In the genomic region with DNA sequence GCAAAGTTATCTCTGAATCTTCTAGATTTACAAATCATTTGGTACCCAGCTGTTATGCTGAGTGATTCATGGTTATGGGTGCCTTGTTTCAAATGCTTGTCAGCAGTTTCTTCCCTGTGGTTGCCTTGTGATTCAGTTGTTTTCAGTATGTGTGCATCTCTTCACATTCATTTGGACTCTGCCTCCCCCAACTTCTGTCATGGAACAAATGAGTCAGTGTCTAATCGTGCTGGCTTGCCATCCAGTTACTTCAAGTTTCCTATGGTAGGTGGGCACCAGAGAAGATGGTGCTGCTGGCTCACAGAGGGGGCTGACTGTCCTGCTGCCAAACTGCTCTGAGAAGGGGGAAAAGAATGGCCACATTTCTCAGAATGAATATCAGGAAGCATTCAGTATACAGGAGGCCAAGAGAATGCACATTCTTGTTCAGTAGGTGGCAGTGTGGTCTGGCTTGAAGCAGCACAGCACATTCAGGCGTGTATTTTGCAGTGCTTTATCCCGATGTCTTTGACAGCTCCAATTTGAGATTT, we compare ENCODE assay signal across 1 cellular context.
TF ChIP-seq lines count a peak whose summit lies in the region.

No MANE protein-coding gene starts in this region.

TF ChIP-seq in GM12878, 131 proteins besides CTCF, POLR2A, EP300 and RAD21:
- TF ChIP-seq, protein P1, sequence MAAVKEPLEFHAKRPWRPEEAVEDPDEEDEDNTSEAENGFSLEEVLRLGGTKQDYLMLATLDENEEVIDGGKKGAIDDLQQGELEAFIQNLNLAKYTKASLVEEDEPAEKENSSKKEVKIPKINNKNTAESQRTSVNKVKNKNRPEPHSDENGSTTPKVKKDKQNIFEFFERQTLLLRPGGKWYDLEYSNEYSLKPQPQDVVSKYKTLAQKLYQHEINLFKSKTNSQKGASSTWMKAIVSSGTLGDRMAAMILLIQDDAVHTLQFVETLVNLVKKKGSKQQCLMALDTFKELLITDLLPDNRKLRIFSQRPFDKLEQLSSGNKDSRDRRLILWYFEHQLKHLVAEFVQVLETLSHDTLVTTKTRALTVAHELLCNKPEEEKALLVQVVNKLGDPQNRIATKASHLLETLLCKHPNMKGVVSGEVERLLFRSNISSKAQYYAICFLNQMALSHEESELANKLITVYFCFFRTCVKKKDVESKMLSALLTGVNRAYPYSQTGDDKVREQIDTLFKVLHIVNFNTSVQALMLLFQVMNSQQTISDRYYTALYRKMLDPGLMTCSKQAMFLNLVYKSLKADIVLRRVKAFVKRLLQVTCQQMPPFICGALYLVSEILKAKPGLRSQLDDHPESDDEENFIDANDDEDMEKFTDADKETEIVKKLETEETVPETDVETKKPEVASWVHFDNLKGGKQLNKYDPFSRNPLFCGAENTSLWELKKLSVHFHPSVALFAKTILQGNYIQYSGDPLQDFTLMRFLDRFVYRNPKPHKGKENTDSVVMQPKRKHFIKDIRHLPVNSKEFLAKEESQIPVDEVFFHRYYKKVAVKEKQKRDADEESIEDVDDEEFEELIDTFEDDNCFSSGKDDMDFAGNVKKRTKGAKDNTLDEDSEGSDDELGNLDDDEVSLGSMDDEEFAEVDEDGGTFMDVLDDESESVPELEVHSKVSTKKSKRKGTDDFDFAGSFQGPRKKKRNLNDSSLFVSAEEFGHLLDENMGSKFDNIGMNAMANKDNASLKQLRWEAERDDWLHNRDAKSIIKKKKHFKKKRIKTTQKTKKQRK (IDR thresholded peaks at IDR 0.05; ENCODE audit: low read depth, low read length) = no peak
- TF ChIP-seq EED (IDR thresholded peaks at IDR 0.05; ENCODE audit: low read depth) = peak; percentile 49; the same call in 1 of the 2 replicates
- peak; percentile 56; the same call in 1 of the 2 replicates for TF ChIP-seq CREM (IDR thresholded peaks at IDR 0.05; ENCODE audit: low read depth)
- no peak for TF ChIP-seq POLR2AphosphoS5 (IDR thresholded peaks at IDR 0.05; ENCODE audit: low read length)
- TF ChIP-seq SMC3 (IDR thresholded peaks at IDR 0.05; ENCODE audit: borderline replicate concordance, low read length) = peak; percentile 44; the same call in 1 of the 2 replicates
- TF ChIP-seq, protein P2, sequence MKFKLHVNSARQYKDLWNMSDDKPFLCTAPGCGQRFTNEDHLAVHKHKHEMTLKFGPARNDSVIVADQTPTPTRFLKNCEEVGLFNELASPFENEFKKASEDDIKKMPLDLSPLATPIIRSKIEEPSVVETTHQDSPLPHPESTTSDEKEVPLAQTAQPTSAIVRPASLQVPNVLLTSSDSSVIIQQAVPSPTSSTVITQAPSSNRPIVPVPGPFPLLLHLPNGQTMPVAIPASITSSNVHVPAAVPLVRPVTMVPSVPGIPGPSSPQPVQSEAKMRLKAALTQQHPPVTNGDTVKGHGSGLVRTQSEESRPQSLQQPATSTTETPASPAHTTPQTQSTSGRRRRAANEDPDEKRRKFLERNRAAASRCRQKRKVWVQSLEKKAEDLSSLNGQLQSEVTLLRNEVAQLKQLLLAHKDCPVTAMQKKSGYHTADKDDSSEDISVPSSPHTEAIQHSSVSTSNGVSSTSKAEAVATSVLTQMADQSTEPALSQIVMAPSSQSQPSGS (IDR thresholded peaks at IDR 0.05; ENCODE audit: low read length) = peak; percentile 56
- TF ChIP-seq PAX5 (IDR thresholded peaks at IDR 0.05; ENCODE audit: borderline replicate concordance, low read depth, low read length) = peak; percentile 35; the same call in 1 of the 2 replicates
- peak; percentile 42; the same call in 1 of the 2 replicates for TF ChIP-seq MTA2 (IDR thresholded peaks at IDR 0.05; ENCODE audit: low read depth)
- no peak for TF ChIP-seq POU2F2 (IDR thresholded peaks at IDR 0.05; ENCODE audit: borderline replicate concordance, low read depth, low read length)
- peak; percentile 35; the same call in 1 of the 2 replicates for TF ChIP-seq JUND (IDR thresholded peaks at IDR 0.05; ENCODE audit: low read depth, low read length)
- no peak for TF ChIP-seq SP1 (IDR thresholded peaks at IDR 0.05; ENCODE audit: low read depth, low read length)
- TF ChIP-seq CEBPB (IDR thresholded peaks at IDR 0.05; ENCODE audit: borderline replicate concordance in 1 of 2, low read depth in 2 of 2, low read length in 2 of 2) = no peak
- peak; percentile 86 for TF ChIP-seq ATF7 (IDR thresholded peaks at IDR 0.05; ENCODE audit: low read depth)
- TF ChIP-seq BCL11A (IDR thresholded peaks at IDR 0.05; ENCODE audit: low read depth, low read length) = peak; percentile 72; the same call in 1 of the 2 replicates
- 0 out of 2 replicates have a peak, but pooled peaks have one; percentile 25 for TF ChIP-seq IRF4 (IDR thresholded peaks at IDR 0.05; ENCODE audit: low read depth, low read length)
- TF ChIP-seq MTA3 (IDR thresholded peaks at IDR 0.05; ENCODE audit: borderline replicate concordance, low read length) = peak; percentile 41; the same call in 1 of the 2 replicates
- peak; percentile 32 to 43; a peak in 1 of 4 replicates for TF ChIP-seq IKZF2 (IDR thresholded peaks at IDR 0.05)
- TF ChIP-seq CREB1 (IDR thresholded peaks at IDR 0.05; ENCODE audit: low read depth) = peak; percentile 35; the same call in 1 of the 2 replicates
- TF ChIP-seq SMAD5 (IDR thresholded peaks at IDR 0.05; ENCODE audit: low read depth) = no peak
- TF ChIP-seq BACH1 (IDR thresholded peaks at IDR 0.05; ENCODE audit: borderline replicate concordance) = peak; percentile 24; the same call in 1 of the 2 replicates
- TF ChIP-seq CHD2 (IDR thresholded peaks at IDR 0.05; ENCODE audit: borderline replicate concordance, low read depth, low read length) = peak; percentile 44; the same call in 1 of the 2 replicates
- TF ChIP-seq DPF2 (IDR thresholded peaks at IDR 0.05) = peak; percentile 74
- TF ChIP-seq CBX5 (IDR thresholded peaks at IDR 0.05; ENCODE audit: low read depth) = 0 out of 2 replicates have a peak, but pooled peaks have one; percentile 37
- peak; percentile 61; the same call in 1 of the 2 replicates for TF ChIP-seq IKZF1 (conservative IDR thresholded peaks at IDR 0.05)
- TF ChIP-seq, protein P3, sequence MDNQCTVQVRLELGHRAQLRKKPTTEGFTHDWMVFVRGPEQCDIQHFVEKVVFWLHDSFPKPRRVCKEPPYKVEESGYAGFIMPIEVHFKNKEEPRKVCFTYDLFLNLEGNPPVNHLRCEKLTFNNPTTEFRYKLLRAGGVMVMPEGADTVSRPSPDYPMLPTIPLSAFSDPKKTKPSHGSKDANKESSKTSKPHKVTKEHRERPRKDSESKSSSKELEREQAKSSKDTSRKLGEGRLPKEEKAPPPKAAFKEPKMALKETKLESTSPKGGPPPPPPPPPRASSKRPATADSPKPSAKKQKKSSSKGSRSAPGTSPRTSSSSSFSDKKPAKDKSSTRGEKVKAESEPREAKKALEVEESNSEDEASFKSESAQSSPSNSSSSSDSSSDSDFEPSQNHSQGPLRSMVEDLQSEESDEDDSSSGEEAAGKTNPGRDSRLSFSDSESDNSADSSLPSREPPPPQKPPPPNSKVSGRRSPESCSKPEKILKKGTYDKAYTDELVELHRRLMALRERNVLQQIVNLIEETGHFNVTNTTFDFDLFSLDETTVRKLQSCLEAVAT (IDR thresholded peaks at IDR 0.05) = 0 out of 2 replicates have a peak, but pooled peaks have one; percentile 21
- TF ChIP-seq, protein P4, sequence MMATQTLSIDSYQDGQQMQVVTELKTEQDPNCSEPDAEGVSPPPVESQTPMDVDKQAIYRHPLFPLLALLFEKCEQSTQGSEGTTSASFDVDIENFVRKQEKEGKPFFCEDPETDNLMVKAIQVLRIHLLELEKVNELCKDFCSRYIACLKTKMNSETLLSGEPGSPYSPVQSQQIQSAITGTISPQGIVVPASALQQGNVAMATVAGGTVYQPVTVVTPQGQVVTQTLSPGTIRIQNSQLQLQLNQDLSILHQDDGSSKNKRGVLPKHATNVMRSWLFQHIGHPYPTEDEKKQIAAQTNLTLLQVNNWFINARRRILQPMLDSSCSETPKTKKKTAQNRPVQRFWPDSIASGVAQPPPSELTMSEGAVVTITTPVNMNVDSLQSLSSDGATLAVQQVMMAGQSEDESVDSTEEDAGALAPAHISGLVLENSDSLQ (IDR thresholded peaks at IDR 0.05) = peak; percentile 27; the same call in 1 of the 2 replicates
- peak in 1 of 2 experiments; percentile 39; a peak in 1 of 4 replicates for TF ChIP-seq BHLHE40 (IDR thresholded peaks at IDR 0.05; ENCODE audit: borderline replicate concordance in 1 of 2, low read depth in 2 of 2, low read length in 1 of 2)
- TF ChIP-seq JUNB (IDR thresholded peaks at IDR 0.05) = peak; percentile 49; the same call in 1 of the 2 replicates
- TF ChIP-seq, protein P5, sequence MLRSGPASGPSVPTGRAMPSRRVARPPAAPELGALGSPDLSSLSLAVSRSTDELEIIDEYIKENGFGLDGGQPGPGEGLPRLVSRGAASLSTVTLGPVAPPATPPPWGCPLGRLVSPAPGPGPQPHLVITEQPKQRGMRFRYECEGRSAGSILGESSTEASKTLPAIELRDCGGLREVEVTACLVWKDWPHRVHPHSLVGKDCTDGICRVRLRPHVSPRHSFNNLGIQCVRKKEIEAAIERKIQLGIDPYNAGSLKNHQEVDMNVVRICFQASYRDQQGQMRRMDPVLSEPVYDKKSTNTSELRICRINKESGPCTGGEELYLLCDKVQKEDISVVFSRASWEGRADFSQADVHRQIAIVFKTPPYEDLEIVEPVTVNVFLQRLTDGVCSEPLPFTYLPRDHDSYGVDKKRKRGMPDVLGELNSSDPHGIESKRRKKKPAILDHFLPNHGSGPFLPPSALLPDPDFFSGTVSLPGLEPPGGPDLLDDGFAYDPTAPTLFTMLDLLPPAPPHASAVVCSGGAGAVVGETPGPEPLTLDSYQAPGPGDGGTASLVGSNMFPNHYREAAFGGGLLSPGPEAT (IDR thresholded peaks at IDR 0.05; ENCODE audit: low read depth) = peak; percentile 61; the same call in 1 of the 2 replicates
- TF ChIP-seq RUNX3 (IDR thresholded peaks at IDR 0.05; ENCODE audit: low read length) = peak; percentile 75
- TF ChIP-seq MYC (IDR thresholded peaks at IDR 0.05; ENCODE audit: insufficient read depth, insufficient read length, insufficient replicate concordance, low read length, severe bottlenecking) = no peak
